30 cellular contexts compared by ENCODE assay signal in genomic region chr3:123641084-123641462, GRCh38. TPM values are rescaled to one million over a fixed set of nuclear protein-coding genes. Genes with fewer than 3 reads are reported as not detected.
DNase-seq lines count a peak whose midpoint lies in the region; TF ChIP-seq lines count a peak whose summit lies in the region.
"Had no signal": no experiment of that assay in that cellular context is flagged by ENCODE, and none has a peak within 500 bp of the region (broad histone marks: within the 10 kb centered on the region; RNA-seq: fewer than 3 reads in every experiment).

No MANE protein-coding gene starts in this region.

- H3K4me3 Mint-ChIP-seq in nephron (peak overlapping the region in 1 of 3 experiments; percentile 13), Calu3 (ENCODE audit: low read depth, unreplicated experiment) (no peak overlapping the region)
- H3K4me3 Mint-ChIP-seq: activated CD4-positive, alpha-beta T cell treated with anti-CD3 and anti-CD28 coated beads, Interleukin-2, amount 10 ng/mL, durations not matched to agents 24 days and 14 days; activated naive CD8-positive, alpha-beta T cell treated with anti-CD3 and anti-CD28 coated beads, Interleukin-2, amount 10 ng/mL, durations not matched to agents 7 days and 5 days; CD4-positive, alpha-beta T cell; endodermal cell; GM23338; mesothelial cell of epicardium; naive thymus-derived CD4-positive, alpha-beta T cell had no signal

- H3K27ac Mint-ChIP-seq in nephron (peak overlapping the region; percentile 96 to 97 (median 96)), Calu3 (ENCODE audit: unreplicated experiment) (no peak overlapping the region)
- H3K27ac Mint-ChIP-seq: activated CD4-positive, alpha-beta T cell treated with anti-CD3 and anti-CD28 coated beads, Interleukin-2, amount 10 ng/mL, durations not matched to agents 24 days and 14 days; activated naive CD8-positive, alpha-beta T cell treated with anti-CD3 and anti-CD28 coated beads, Interleukin-2, amount 10 ng/mL, durations not matched to agents 7 days and 5 days; CD4-positive, alpha-beta T cell; endodermal cell; GM23338; mesothelial cell of epicardium; naive thymus-derived CD4-positive, alpha-beta T cell had no signal

- H3K9me3 Mint-ChIP-seq in nephron, result no peaks in the 10 kb centered on the region
- H3K9me3 Mint-ChIP-seq in Calu3 (ENCODE audit: low read depth, unreplicated experiment), result no peaks in the 10 kb centered on the region
- H3K9me3 Mint-ChIP-seq: activated CD4-positive, alpha-beta T cell treated with anti-CD3 and anti-CD28 coated beads, Interleukin-2, amount 10 ng/mL, durations not matched to agents 24 days and 14 days; activated naive CD8-positive, alpha-beta T cell treated with anti-CD3 and anti-CD28 coated beads, Interleukin-2, amount 10 ng/mL, durations not matched to agents 7 days and 5 days; CD4-positive, alpha-beta T cell; endodermal cell; GM23338; mesothelial cell of epicardium; naive thymus-derived CD4-positive, alpha-beta T cell had no signal

- H3K27me3 ChIP-seq in ascending aorta (no peaks in the 10 kb centered on the region), subcutaneous abdominal adipose tissue (ENCODE audit: control insufficient read depth in 5 of 5, insufficient read depth in 4 of 5, low read length in 5 of 5) (no peaks in the 10 kb centered on the region)
- H3K27me3 ChIP-seq: thyroid gland had no signal

- H3K27me3 Mint-ChIP-seq in nephron (ENCODE audit: low read depth) (no peaks in the 10 kb centered on the region), Calu3 (ENCODE audit: unreplicated experiment) (no peaks in the 10 kb centered on the region)
- H3K27me3 Mint-ChIP-seq: CD4-positive, alpha-beta T cell had no signal

- DNase-seq in NCI-H146 (lab: John Stamatoyannopoulos, UW) (peak; percentile 87), ascending aorta (ENCODE audit: low spot score in 2 of 2) (no peak), NCI-H526 treated with DMSO at 0.1 percent for 48 hours (lab: John Stamatoyannopoulos, UW) (no peak), NCI-H187 treated with DMSO at 0.1 percent for 48 hours (lab: John Stamatoyannopoulos, UW) (no peak), Calu3 (no peak), NK-92 (lab: John Stamatoyannopoulos, UW; ENCODE audit: unreplicated experiment) (no peak)
- DNase-seq: activated CD4-positive, alpha-beta T cell treated with anti-CD3 and anti-CD28 coated beads, Interleukin-2, amount 10 ng/mL, durations not matched to agents 24 days and 14 days; activated CD8-positive, alpha-beta memory T cell treated with anti-CD3 and anti-CD28 coated beads for 24 hours; activated gamma-delta T cell; activated naive CD8-positive, alpha-beta T cell treated with anti-CD3 and anti-CD28 coated beads, Interleukin-2, amount 10 ng/mL, durations not matched to agents 7 days and 5 days; CD4-positive, alpha-beta T cell; central memory CD4-positive, alpha-beta T cell; endodermal cell; head of caudate nucleus; islet precursor cell; left ventricle myocardium superior; MV-4-11; naive thymus-derived CD4-positive, alpha-beta T cell; NCI-H1694; NCI-H2171 treated with DMSO at 0.1 percent for 48 hours; NCI-H510A treated with DMSO at 0.1 percent for 48 hours; nucleus accumbens; stimulated activated naive CD4-positive, alpha-beta T cell treated with Interleukin-2 at 50 U/mL for 16 hours; T1000; thyroid gland had no signal

- H3K36me3 ChIP-seq in ascending aorta, result peaks cover 74 to 78% of the 10 kb centered on the region in 2 donors
- H3K36me3 ChIP-seq in subcutaneous abdominal adipose tissue (ENCODE audit: control insufficient read depth in 5 of 5, insufficient read depth in 5 of 5, low read length in 5 of 5), result peaks cover 4 to 66% (median 39%) of the 10 kb centered on the region in 5 donors
- H3K36me3 ChIP-seq: thyroid gland had no signal

- CTCF ChIA-PET in Calu3 (lab: Charles Lee), result interaction anchor here (1.0 kb wide), 1 partner anchor 109 kb away, joined by 4 read pairs; no protein-coding TSS in a partner anchor

- H3K36me3 Mint-ChIP-seq in nephron (ENCODE audit: low read depth) (peaks cover 14% of the 10 kb centered on the region), Calu3 (ENCODE audit: insufficient read depth, unreplicated experiment) (peaks cover 9% of the 10 kb centered on the region)
- H3K36me3 Mint-ChIP-seq: activated naive CD8-positive, alpha-beta T cell treated with anti-CD3 and anti-CD28 coated beads, Interleukin-2, amount 10 ng/mL, durations not matched to agents 7 days and 5 days; mesothelial cell of epicardium; naive thymus-derived CD4-positive, alpha-beta T cell had no signal

- H3K4me1 Mint-ChIP-seq in nephron (peaks cover 52% of the 10 kb centered on the region), Calu3 (ENCODE audit: low read depth, unreplicated experiment) (no peaks in the 10 kb centered on the region)
- H3K4me1 Mint-ChIP-seq: activated CD4-positive, alpha-beta T cell treated with anti-CD3 and anti-CD28 coated beads, Interleukin-2, amount 10 ng/mL, durations not matched to agents 24 days and 14 days had no signal

- H3K27ac ChIP-seq in ascending aorta (peak overlapping the region; percentile 67), subcutaneous abdominal adipose tissue (ENCODE audit: low read depth, low read length) (peak overlapping the region; percentile 81)
- H3K27ac ChIP-seq: thyroid gland had no signal

- H3K4me1 ChIP-seq in ascending aorta (peaks cover 5 to 30% of the 10 kb centered on the region in 2 donors), subcutaneous abdominal adipose tissue (ENCODE audit: control insufficient read depth in 5 of 5, insufficient read depth in 5 of 5, low read length in 5 of 5) (peaks cover 3 to 55% (median 39%) of the 10 kb centered on the region in 5 donors)
- H3K4me1 ChIP-seq: thyroid gland had no signal

- no peak overlapping the region for H3K4me3 ChIP-seq in ascending aorta
- no peak overlapping the region for H3K4me3 ChIP-seq in subcutaneous abdominal adipose tissue (ENCODE audit: low read depth in 1 of 5, low read length in 5 of 5)
- H3K4me3 ChIP-seq: GM23338, skin epidermis, thyroid gland had no signal

- TF ChIP-seq CTCF in ascending aorta (IDR thresholded peaks at IDR 0.05) (no peak), nephron (IDR thresholded peaks at IDR 0.05; ENCODE audit: unreplicated experiment in 3 of 3) (no peak), Calu3 (IDR thresholded peaks at IDR 0.05; ENCODE audit: unreplicated experiment) (no peak)

- intact Hi-C loops in ascending aorta (cut with DNase I), result loop anchor here (10.0 kb wide), 1 partner anchor 344 kb away; no protein-coding TSS in a partner anchor
- intact Hi-C loops in Calu3 (cut with micrococcal nuclease; ENCODE audit: unreplicated experiment), result no loop called here

- no TSS peak for BruUV-seq in Calu3 (replicated peaks; lab: Mats Ljungman, UMichigan)

- H3K9ac ChIP-seq in subcutaneous abdominal adipose tissue (ENCODE audit: low read length in 5 of 5), result no peak overlapping the region

- no peaks in the 10 kb centered on the region for H3K9me3 ChIP-seq in ascending aorta
- no peaks in the 10 kb centered on the region for H3K9me3 ChIP-seq in subcutaneous abdominal adipose tissue (ENCODE audit: control insufficient read depth in 5 of 5, low read length in 5 of 5)
- H3K9me3 ChIP-seq: thyroid gland had no signal

RNA-seq across cellular contexts. Expression of gene HACD2, which starts 56.2 kb away (rescaled TPM):
- total RNA-seq in ascending aorta (10.2 TPM), Calu3 (2022) (55.4 and 69.0 TPM in 2 replicates)
